ENCODE assay signal across 8 cellular contexts in the genomic region with DNA sequence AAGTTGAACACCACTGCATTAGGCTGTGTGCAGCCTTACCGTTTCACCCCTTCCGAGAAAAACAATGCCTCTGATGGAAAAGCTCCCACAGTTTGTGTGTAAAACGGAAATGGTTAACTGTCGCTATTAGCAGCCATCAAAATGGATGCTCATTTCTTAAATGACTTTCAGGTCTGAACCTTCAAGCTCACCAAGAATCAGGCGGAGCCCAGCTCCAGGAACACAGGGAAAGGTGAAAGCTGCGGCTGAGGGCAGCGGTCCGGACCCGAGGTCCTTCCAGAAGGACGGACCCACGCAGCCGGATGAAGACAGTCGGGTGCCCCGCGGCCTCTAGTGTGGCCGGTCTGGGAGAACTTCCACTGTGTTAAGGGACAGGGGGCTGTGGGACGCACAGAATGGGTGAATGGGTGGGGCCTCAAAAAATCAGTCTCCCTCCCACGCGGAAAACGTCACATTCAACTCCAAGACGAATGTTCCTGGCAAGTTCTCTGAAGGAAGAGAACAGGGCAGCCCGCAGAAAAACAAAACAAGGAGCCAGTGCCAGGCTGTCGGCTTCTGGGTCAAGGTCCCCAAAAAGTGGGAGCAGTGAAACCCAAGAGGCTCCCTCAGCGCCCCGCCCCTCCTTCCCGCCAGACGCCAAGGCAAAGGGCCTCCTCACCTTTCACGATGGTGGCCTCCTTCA. TPM values are rescaled to one million over a fixed set of nuclear protein-coding genes. Genes with fewer than 3 reads are reported as not detected.
DNase-seq lines count a peak whose midpoint lies in the region; ATAC-seq and TF ChIP-seq lines count a peak whose summit lies in the region.

No MANE protein-coding gene starts in this region.

- no peak for TF ChIP-seq CTCF in MCF 10A (IDR thresholded peaks at IDR 0.05; ENCODE audit: unreplicated experiment)
- TF ChIP-seq CTCF in lower lobe of right lung (IDR thresholded peaks at IDR 0.05) = no peak
- TF ChIP-seq CTCF in tibial nerve (IDR thresholded peaks at IDR 0.05) = no peak

- CTCF ChIA-PET in MCF 10A (lab: Yijun Ruan, JAX) = interaction anchor here (0.6 to 3.2 kb wide), 8 partner anchors 8 to 866 kb away, joined by 3 to 20 read pairs (median 4); no protein-coding TSS in a partner anchor

- no peak overlapping the region for H3K27ac Mint-ChIP-seq in activated CD4-positive, alpha-beta T cell treated with anti-CD3 and anti-CD28 coated beads, Interleukin-2, amount 10 ng/mL, durations not matched to agents 24 days and 14 days
- H3K27ac Mint-ChIP-seq in MCF 10A (ENCODE audit: low read depth, unreplicated experiment) = peak overlapping the region; percentile 70

- TF ChIP-seq EP300 in tibial nerve (IDR thresholded peaks at IDR 0.05) = peak in 1 of 2 donors; percentile 63

- H3K36me3 ChIP-seq in lower lobe of right lung (peaks cover 35% of the 10 kb centered on the region), tibial nerve (peaks cover 6 to 36% (median 19%) of the 10 kb centered on the region in 3 donors)

- H3K4me3 Mint-ChIP-seq in activated CD4-positive, alpha-beta T cell treated with anti-CD3 and anti-CD28 coated beads, Interleukin-2, amount 10 ng/mL, durations not matched to agents 24 days and 14 days = no peak overlapping the region
- peak overlapping the region; percentile 84 for H3K4me3 Mint-ChIP-seq in MCF 10A (ENCODE audit: unreplicated experiment)

- H3K4me1 Mint-ChIP-seq in activated CD4-positive, alpha-beta T cell treated with anti-CD3 and anti-CD28 coated beads, Interleukin-2, amount 10 ng/mL, durations not matched to agents 24 days and 14 days = peaks cover 33% of the 10 kb centered on the region
- peaks cover 37% of the 10 kb centered on the region for H3K4me1 Mint-ChIP-seq in MCF 10A (ENCODE audit: insufficient read depth, unreplicated experiment)

- no peak for ATAC-seq in lower lobe of right lung
- ATAC-seq in HG03097 (IDR thresholded peaks at IDR 0.05; ENCODE audit: low FRiP score, unreplicated experiment) = no peak
- no peak for ATAC-seq in GM19351 (IDR thresholded peaks at IDR 0.05; ENCODE audit: unreplicated experiment)

- H3K27me3 ChIP-seq in lower lobe of right lung (ENCODE audit: low read depth) = no peaks in the 10 kb centered on the region
- no peaks in the 10 kb centered on the region for H3K27me3 ChIP-seq in tibial nerve

- H3K27ac ChIP-seq in lower lobe of right lung (no peak overlapping the region), tibial nerve (peak overlapping the region; percentile 39 to 83 (median 62))

- H3K9me3 Mint-ChIP-seq in activated CD4-positive, alpha-beta T cell treated with anti-CD3 and anti-CD28 coated beads, Interleukin-2, amount 10 ng/mL, durations not matched to agents 24 days and 14 days = no peaks in the 10 kb centered on the region
- no peaks in the 10 kb centered on the region for H3K9me3 Mint-ChIP-seq in MCF 10A (ENCODE audit: unreplicated experiment)

- H3K4me1 ChIP-seq in lower lobe of right lung = peaks cover 72% of the 10 kb centered on the region
- peaks cover 0 to 79% (median 37%) of the 10 kb centered on the region in 4 donors for H3K4me1 ChIP-seq in tibial nerve

- POLR2A ChIA-PET in MCF 10A (lab: Yijun Ruan, JAX) = interaction anchor here (0.6 to 3.5 kb wide), 16 partner anchors 8 to 866 kb away, joined by 3 to 49 read pairs (median 14); no protein-coding TSS in a partner anchor

- intact Hi-C loops in activated CD4-positive, alpha-beta T cell treated with anti-CD3 and anti-CD28 coated beads, Interleukin-2, amount 10 ng/mL, durations not matched to agents 24 days and 14 days (cut with micrococcal nuclease) = no loop called here
- intact Hi-C loops in MCF 10A (cut with micrococcal nuclease) (loop anchor here (2.0 to 5.0 kb wide), 3 partner anchors 509 to 864 kb away; no protein-coding TSS in a partner anchor), lower lobe of right lung (cut with DNase I) (no loop called here)

- peak; percentile 59 for DNase-seq in activated CD4-positive, alpha-beta T cell treated with anti-CD3 and anti-CD28 coated beads, Interleukin-2, amount 10 ng/mL, durations not matched to agents 24 days and 14 days
- no peak for DNase-seq in activated CD4-positive, alpha-beta T cell treated with anti-CD3 and anti-CD28 coated beads for 48 hours
- DNase-seq in MCF 10A (ENCODE audit: unreplicated experiment) (peak; percentile 62), lower lobe of right lung (no peak), tibial nerve (ENCODE audit: low spot score in 2 of 2) (no peak), HK-2 (ENCODE audit: unreplicated experiment) (no peak)

- no peaks in the 10 kb centered on the region for H3K27me3 Mint-ChIP-seq in activated CD4-positive, alpha-beta T cell treated with anti-CD3 and anti-CD28 coated beads, Interleukin-2, amount 10 ng/mL, durations not matched to agents 24 days and 14 days
- no peaks in the 10 kb centered on the region for H3K27me3 Mint-ChIP-seq in MCF 10A (ENCODE audit: insufficient read depth, unreplicated experiment)

- WGBS in tibial nerve, 2 donors = 43 to 56% methylated on average over 28 of the region's 28 CpGs

- H3K36me3 Mint-ChIP-seq in activated CD4-positive, alpha-beta T cell treated with anti-CD3 and anti-CD28 coated beads, Interleukin-2, amount 10 ng/mL, durations not matched to agents 24 days and 14 days (ENCODE audit: low read depth) = peaks cover 8% of the 10 kb centered on the region
- H3K36me3 Mint-ChIP-seq in MCF 10A (ENCODE audit: insufficient read depth, unreplicated experiment) = peaks cover 76% of the 10 kb centered on the region

- H3K9me3 ChIP-seq in lower lobe of right lung = no peaks in the 10 kb centered on the region
- H3K9me3 ChIP-seq in tibial nerve = no peaks in the 10 kb centered on the region

- H3K4me3 ChIP-seq in lower lobe of right lung = peak overlapping the region; percentile 57
- H3K4me3 ChIP-seq in tibial nerve = peak overlapping the region; percentile 30 to 73 (median 50)

- BruUV-seq in MCF 10A (replicated peaks; lab: Mats Ljungman, UMichigan) = no TSS peak

- TF ChIP-seq POLR2A in tibial nerve (IDR thresholded peaks at IDR 0.05) = peak in 1 of 2 donors; percentile 31

RNA-seq across cellular contexts. Expression of a gene that starts 4.9 kb away (rescaled TPM):
- 3.2 and 3.5 TPM in 2 replicates for total RNA-seq in activated CD4-positive, alpha-beta T cell treated with anti-CD3 and anti-CD28 coated beads, Interleukin-2, amount 10 ng/mL, durations not matched to agents 24 days and 14 days
- total RNA-seq in MCF 10A (2022) (41.8 and 48.5 TPM in 2 replicates), lower lobe of right lung (34.0 TPM), tibial nerve (10 to 100 TPM; 38.3 to 60.9 (median 42.4) TPM)

Comparison
In these comparisons a context has a peak if more than half of its experiments do, and no peak if none do; other contexts are left out.
1. DNase-seq: peak in activated CD4-positive, alpha-beta T cell treated with anti-CD3 and anti-CD28 coated beads, Interleukin-2, amount 10 ng/mL, durations not matched to agents 24 days and 14 days (single experiment) and MCF 10A (single experiment); none in activated CD4-positive, alpha-beta T cell treated with anti-CD3 and anti-CD28 coated beads for 48 hours (single experiment), lower lobe of right lung (single experiment), tibial nerve (0 of 2) and HK-2 (single experiment).